11 cellular contexts compared by ENCODE assay signal in the genomic region with DNA sequence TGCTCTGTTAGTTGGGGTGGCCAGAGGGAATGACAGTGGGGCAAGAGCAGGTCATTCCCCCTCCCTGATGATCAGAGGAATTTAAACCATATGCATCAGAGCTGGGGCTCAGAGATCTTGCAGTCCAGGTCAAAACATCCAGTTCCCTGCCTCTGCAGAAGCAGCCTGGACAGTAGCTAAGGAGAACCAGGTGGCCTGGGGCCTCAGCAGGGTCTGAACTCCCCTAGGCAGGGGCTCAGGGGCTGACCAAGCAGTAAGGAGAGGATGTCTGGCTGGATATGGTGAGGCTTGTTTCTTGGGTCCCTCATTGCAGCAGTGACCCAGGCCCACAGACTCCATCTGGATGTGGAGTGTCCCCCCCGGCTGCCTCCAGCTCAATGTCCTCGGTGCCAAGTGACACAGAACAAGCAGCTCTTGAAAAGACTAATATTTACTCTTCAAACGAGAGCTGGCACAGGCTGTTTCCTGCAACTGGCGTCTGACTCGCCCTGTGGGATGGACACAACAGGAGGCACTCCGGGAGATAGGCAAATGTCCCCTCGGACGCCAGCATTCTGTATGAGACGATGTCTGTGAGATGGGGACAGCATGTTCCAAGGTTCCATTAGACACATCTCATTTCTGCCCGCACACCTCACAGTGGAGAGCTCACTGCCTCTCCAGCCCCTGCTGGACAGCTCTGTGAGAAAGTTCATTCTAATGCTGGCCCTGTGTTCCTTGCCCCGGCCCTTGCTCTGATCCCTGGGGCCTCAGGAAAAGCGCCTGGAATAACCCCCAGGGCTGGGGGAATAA. TPM values are rescaled to one million over a fixed set of nuclear protein-coding genes. Genes with fewer than 3 reads are reported as not detected.
DNase-seq lines count a peak whose midpoint lies in the region; ATAC-seq and TF ChIP-seq lines count a peak whose summit lies in the region.
"Had no signal": no experiment of that assay in that cellular context is flagged by ENCODE, and none has a peak within 500 bp of the region (broad histone marks: within the 10 kb centered on the region; RNA-seq: fewer than 3 reads in every experiment).

No MANE protein-coding gene starts in this region.

- H3K4me3 ChIP-seq in MG63: no peak overlapping the region
- H3K4me3 ChIP-seq in adrenal gland: no peak overlapping the region
- no peak overlapping the region for H3K4me3 ChIP-seq in right atrium auricular region
- no peak overlapping the region for H3K4me3 ChIP-seq in tibial artery
- H3K4me3 ChIP-seq: SJCRH30 had no signal

- H3K27me3 ChIP-seq in MG63: no peaks in the 10 kb centered on the region
- no peaks in the 10 kb centered on the region for H3K27me3 ChIP-seq in adrenal gland
- no peaks in the 10 kb centered on the region for H3K27me3 ChIP-seq in right atrium auricular region
- H3K27me3 ChIP-seq in tibial artery: no peaks in the 10 kb centered on the region
- H3K27me3 ChIP-seq: SJCRH30 had no signal

- H3K9me3 ChIP-seq in MG63: no peaks in the 10 kb centered on the region
- no peaks in the 10 kb centered on the region for H3K9me3 ChIP-seq in adrenal gland (replicated peaks in 1 of 3)
- no peaks in the 10 kb centered on the region for H3K9me3 ChIP-seq in right atrium auricular region
- no peaks in the 10 kb centered on the region for H3K9me3 ChIP-seq in tibial artery
- H3K9me3 ChIP-seq: SJCRH30 had no signal

- TF ChIP-seq CTCF in adrenal gland (IDR thresholded peaks at IDR 0.05) (peak in 3 of 6 experiments; percentile 3 to 31 (median 6)), right atrium auricular region (IDR thresholded peaks at IDR 0.05) (peak in 1 of 2 donors; percentile 28), tibial artery (IDR thresholded peaks at IDR 0.05) (peak; percentile 26 to 55)

- intact Hi-C loops in adrenal gland (cut with DNase I): no loop called here
- intact Hi-C loops in tibial artery (cut with DNase I; ENCODE audit: low total_unique reads): loop anchor here (5.0 to 10.0 kb wide), 2 partner anchors 42 to 310 kb away; a partner anchor contains a TSS

- DNase-seq in MG63: peak; percentile 23
- peak in 4 of 7 donors; percentile 17 to 89 (median 47) for DNase-seq in adrenal gland
- peak; percentile 69 for DNase-seq in right atrium auricular region (ENCODE audit: low spot score)
- DNase-seq in tibial artery: peak; percentile 76 to 91
- DNase-seq in NCI-H526 treated with DMSO at 0.1 percent for 48 hours (lab: John Stamatoyannopoulos, UW): no peak
- DNase-seq in NCI-H2107 treated with DMSO at 0.1 percent for 48 hours (lab: John Stamatoyannopoulos, UW; ENCODE audit: unreplicated experiment): no peak
- DNase-seq: activated T-cell treated with anti-CD3 and anti-CD28 coated beads, Interleukin-2, amount 50 U/mL, for 4 hours; SJCRH30 had no signal

- H3K4me1 ChIP-seq in adrenal gland (replicated peaks in 1 of 2) (no peaks in the 10 kb centered on the region), right atrium auricular region (peaks cover 0 to 46% of the 10 kb centered on the region in 2 donors), tibial artery (peaks cover 0 to 66% (median 52%) of the 10 kb centered on the region in 4 donors)
- H3K4me1 ChIP-seq: SJCRH30 had no signal

- ATAC-seq in HG02571 (IDR thresholded peaks at IDR 0.05; ENCODE audit: unreplicated experiment) (no peak), GM21390 (IDR thresholded peaks at IDR 0.05; ENCODE audit: unreplicated experiment) (no peak)
- ATAC-seq: activated T-cell treated with anti-CD3 and anti-CD28 coated beads, Interleukin-2, amount 50 U/mL, for 4 hours had no signal

- no peak for TF ChIP-seq POLR2A in adrenal gland (IDR thresholded peaks at IDR 0.05)

- H3K36me3 ChIP-seq in MG63 (no peaks in the 10 kb centered on the region), adrenal gland (replicated peaks in 1 of 2) (no peaks in the 10 kb centered on the region), right atrium auricular region (no peaks in the 10 kb centered on the region), tibial artery (peaks cover 0 to 17% (median 15%) of the 10 kb centered on the region in 3 donors)
- H3K36me3 ChIP-seq: SJCRH30 had no signal

- H3K27ac ChIP-seq in adrenal gland (peak overlapping the region in 2 of 5 donors; percentile 30 to 56), right atrium auricular region (peak overlapping the region; percentile 36 to 55), tibial artery (peak overlapping the region; percentile 83 to 84)
- H3K27ac ChIP-seq: SJCRH30 had no signal

- WGBS in adrenal gland, 4 donors: 48 to 67% (median 57%) methylated on average over 9 to 12 of the region's 12 CpGs

RNA-seq across cellular contexts. Expression of a gene that starts 37.1 kb away (rescaled TPM):
- 54.8 and 68.3 TPM in 2 replicates for total RNA-seq in MG63 (2014; rRNA removed; shearing (Covaris generic); ENCODE audit: low replicate concordance)
- total RNA-seq in adrenal gland (10 to 100 TPM; 37.0 to 65.7 (median 43.0) TPM), right atrium auricular region (10 to 100 TPM; 32.3 to 36.2 TPM)
- polyA plus RNA-seq in adrenal gland: 10 to 100 TPM; 13.7 to 43.1 (median 19.6) TPM

RNA-seq across cellular contexts. Expression of a gene that starts 42.2 kb away (rescaled TPM):
- not detected in 2 replicates for total RNA-seq in MG63 (2014; rRNA removed; shearing (Covaris generic); ENCODE audit: low replicate concordance)
- total RNA-seq in adrenal gland: 10 to 100 TPM in 3 of 8 donors, 1 to 10 TPM in 5; 2.2 to 24.4 (median 3.6) TPM
- polyA plus RNA-seq in adrenal gland: 1 to 10 TPM; 2.6 to 9.2 (median 4.2) TPM
- total RNA-seq in right atrium auricular region: 10 to 100 TPM in 1 of 2 donors, 1 to 10 TPM in 1; 6.2 to 21.0 TPM
- total RNA-seq: epithelial cell of proximal tubule, SJCRH30 had no signal

RNA-seq across cellular contexts. Expression of a gene that starts 46.0 kb away (rescaled TPM):
- total RNA-seq in MG63 (2014; rRNA removed; shearing (Covaris generic); ENCODE audit: low replicate concordance): 11.2 and 14.6 TPM in 2 replicates
- total RNA-seq in adrenal gland: 10 to 100 TPM; 14.2 to 31.2 (median 19.4) TPM
- polyA plus RNA-seq in adrenal gland: 10 to 100 TPM; 25.8 to 43.0 (median 35.4) TPM
- 10 to 100 TPM in 1 of 2 donors, 1 to 10 TPM in 1; 8.4 to 13.9 TPM for total RNA-seq in right atrium auricular region

RNA-seq across cellular contexts. Expression of a gene that starts 55.8 kb away (rescaled TPM):
- total RNA-seq in MG63 (2014; rRNA removed; shearing (Covaris generic); ENCODE audit: low replicate concordance): 4.4 and 4.8 TPM in 2 replicates
- 100 to 1,000 TPM in 2 of 8 donors, 10 to 100 TPM in 6; 12.7 to 114 (median 49.4) TPM for total RNA-seq in adrenal gland
- 10 to 100 TPM; 34.3 to 64.7 (median 47.5) TPM for polyA plus RNA-seq in adrenal gland
- 10 to 100 TPM; 14.1 to 20.4 TPM for total RNA-seq in right atrium auricular region

Comparison
In these comparisons a context has a peak if more than half of its experiments do, and no peak if none do; other contexts are left out.
1. DNase-seq: peak in MG63 (single experiment), adrenal gland (4 of 7), right atrium auricular region (single experiment) and tibial artery (2 of 2); none in NCI-H526 treated with DMSO at 0.1 percent for 48 hours (single experiment) and NCI-H2107 treated with DMSO at 0.1 percent for 48 hours (single experiment).